In the genomic region with DNA sequence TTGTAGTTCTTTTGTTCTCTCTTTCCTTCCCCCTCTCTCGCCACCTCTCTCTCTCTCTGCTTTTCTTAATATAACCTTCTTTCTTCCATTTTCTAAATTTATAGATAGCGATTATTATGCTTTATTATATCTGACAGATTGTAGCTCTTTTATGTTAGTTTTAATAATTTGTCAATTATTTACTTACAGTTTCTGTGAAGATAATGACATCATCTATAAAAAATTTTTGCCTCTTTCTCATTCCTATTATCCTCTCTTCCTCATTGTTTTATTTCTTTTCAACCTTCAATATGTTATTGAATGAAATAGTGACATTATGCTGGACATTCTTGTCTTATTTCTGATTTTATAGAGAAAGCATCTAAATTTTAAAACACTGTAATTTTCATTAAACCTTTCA, we compare ENCODE assay signal across 40 cellular contexts.
"Had no signal": no experiment of that assay in that cellular context is flagged by ENCODE, and none has a peak within 500 bp of the region (broad histone marks: within the 10 kb centered on the region; RNA-seq: fewer than 3 reads in every experiment).

No MANE protein-coding gene starts in this region.

- H3K27me3 Mint-ChIP-seq: activated naive CD4-positive, alpha-beta T cell treated with anti-CD3 and anti-CD28 coated beads, Interleukin-2, amount 10 ng/mL, durations not matched to agents 7 days and 5 days; activated naive CD8-positive, alpha-beta T cell; activated naive CD8-positive, alpha-beta T cell treated with anti-CD3 and anti-CD28 coated beads for 36 hours; activated naive CD8-positive, alpha-beta T cell treated with anti-CD3 and anti-CD28 coated beads, Interleukin-2, amount 10 ng/mL, durations not matched to agents 7 days and 5 days; activated naive CD8-positive, alpha-beta T cell treated with anti-CD3 and anti-CD28 coated beads, Interleukin-2, amount 50 U/mL, for 24 hours; activated T-cell treated with anti-CD3 and anti-CD28 coated beads, Interleukin-2, amount 50 U/mL, for 24 hours; activated T-helper 17 cell treated with anti-CD3 and anti-CD28 coated beads, Interleukin-2, amount 50 U/mL, for 72 hours; central memory CD8-positive, alpha-beta T cell had no signal

- H3K4me1 Mint-ChIP-seq: activated naive CD4-positive, alpha-beta T cell treated with anti-CD3 and anti-CD28 coated beads, Interleukin-2, amount 10 ng/mL, durations not matched to agents 7 days and 5 days; activated naive CD4-positive, alpha-beta T cell treated with anti-CD3 and anti-CD28 coated beads, Interleukin-2, amount 50 U/mL, for 24 hours; activated naive CD8-positive, alpha-beta T cell treated with anti-CD3 and anti-CD28 coated beads for 36 hours; activated naive CD8-positive, alpha-beta T cell treated with anti-CD3 and anti-CD28 coated beads, Interleukin-2, amount 10 ng/mL, durations not matched to agents 7 days and 5 days; activated naive CD8-positive, alpha-beta T cell treated with anti-CD3 and anti-CD28 coated beads, Interleukin-2, amount 50 U/mL, for 24 hours; activated T-helper 17 cell treated with anti-CD3 and anti-CD28 coated beads, Interleukin-2, amount 50 U/mL, for 72 hours; brain; central memory CD8-positive, alpha-beta T cell had no signal

- H3K4me3 Mint-ChIP-seq: activated naive CD4-positive, alpha-beta T cell treated with anti-CD3 and anti-CD28 coated beads for 36 hours; activated naive CD4-positive, alpha-beta T cell treated with anti-CD3 and anti-CD28 coated beads, Interleukin-2, amount 10 ng/mL, durations not matched to agents 7 days and 5 days; activated naive CD4-positive, alpha-beta T cell treated with anti-CD3 and anti-CD28 coated beads, Interleukin-2, amount 50 U/mL, for 24 hours; activated naive CD8-positive, alpha-beta T cell; activated naive CD8-positive, alpha-beta T cell treated with anti-CD3 and anti-CD28 coated beads for 36 hours; activated naive CD8-positive, alpha-beta T cell treated with anti-CD3 and anti-CD28 coated beads, Interleukin-2, amount 10 ng/mL, durations not matched to agents 7 days and 5 days; activated naive CD8-positive, alpha-beta T cell treated with anti-CD3 and anti-CD28 coated beads, Interleukin-2, amount 50 U/mL, for 24 hours; activated T-cell treated with anti-CD3 and anti-CD28 coated beads, Interleukin-2, amount 50 U/mL, for 24 hours; activated T-cell treated with anti-CD3 and anti-CD28 coated beads, Interleukin-2, amount 50 U/mL, for 4 hours; activated T-cell treated with anti-CD3 and anti-CD28 coated beads, Interleukin-2, amount 50 U/mL, for 72 hours; activated T-helper 1 cell treated with anti-CD3 and anti-CD28 coated beads, Interleukin-12 subunit alpha, Interleukin-12 subunit beta, Interleukin-2, Interleukin-4 antibody, amounts not matched to agents 30 ng/mL and 10 ng/mL and 1 ng/mL, durations not matched to agents 14 hours and 24 hours and 36 hours; activated T-helper 17 cell treated with anti-CD3 and anti-CD28 coated beads, Interleukin-2, amount 50 U/mL, for 72 hours; brain; central memory CD8-positive, alpha-beta T cell had no signal

- H3K4me3 ChIP-seq: adrenal gland, ascending aorta, body of pancreas, breast epithelium, cardiac muscle cell had no signal

- ATAC-seq: activated naive CD4-positive, alpha-beta T cell treated with anti-CD3 and anti-CD28 coated beads, Interleukin-2, amount 50 U/mL, for 72 hours; activated naive CD8-positive, alpha-beta T cell treated with anti-CD3 and anti-CD28 coated beads, Interleukin-2, amount 50 U/mL, for 24 hours; activated T-cell treated with anti-CD3 and anti-CD28 coated beads, Interleukin-2, amount 50 U/mL, for 4 hours; activated T-cell treated with anti-CD3 and anti-CD28 coated beads, Interleukin-2, amount 50 U/mL, for 72 hours; activated T-helper 17 cell treated with anti-CD3 and anti-CD28 coated beads, Interleukin-2, amount 50 U/mL, for 72 hours; body of pancreas had no signal

- H3K36me3 Mint-ChIP-seq: activated naive CD4-positive, alpha-beta T cell treated with anti-CD3 and anti-CD28 coated beads, Interleukin-2, amount 10 ng/mL, durations not matched to agents 7 days and 5 days; activated naive CD4-positive, alpha-beta T cell treated with anti-CD3 and anti-CD28 coated beads, Interleukin-2, amount 50 U/mL, for 24 hours; activated naive CD4-positive, alpha-beta T cell treated with anti-CD3 and anti-CD28 coated beads, Interleukin-2, amount 50 U/mL, for 72 hours; activated naive CD8-positive, alpha-beta T cell; activated naive CD8-positive, alpha-beta T cell treated with anti-CD3 and anti-CD28 coated beads for 36 hours; activated naive CD8-positive, alpha-beta T cell treated with anti-CD3 and anti-CD28 coated beads, Interleukin-2, amount 10 ng/mL, durations not matched to agents 7 days and 5 days; brain had no signal

- H3K9me3 Mint-ChIP-seq: activated naive CD4-positive, alpha-beta T cell treated with anti-CD3 and anti-CD28 coated beads for 36 hours; activated naive CD4-positive, alpha-beta T cell treated with anti-CD3 and anti-CD28 coated beads, Interleukin-2, amount 10 ng/mL, durations not matched to agents 7 days and 5 days; activated naive CD4-positive, alpha-beta T cell treated with anti-CD3 and anti-CD28 coated beads, Interleukin-2, amount 50 U/mL, for 24 hours; activated naive CD8-positive, alpha-beta T cell treated with anti-CD3 and anti-CD28 coated beads for 36 hours; activated naive CD8-positive, alpha-beta T cell treated with anti-CD3 and anti-CD28 coated beads, Interleukin-2, amount 10 ng/mL, durations not matched to agents 7 days and 5 days; activated naive CD8-positive, alpha-beta T cell treated with anti-CD3 and anti-CD28 coated beads, Interleukin-2, amount 50 U/mL, for 24 hours; activated T-cell treated with anti-CD3 and anti-CD28 coated beads, Interleukin-2, amount 50 U/mL, for 24 hours; activated T-cell treated with anti-CD3 and anti-CD28 coated beads, Interleukin-2, amount 50 U/mL, for 4 hours; activated T-helper 1 cell treated with anti-CD3 and anti-CD28 coated beads, Interleukin-12 subunit alpha, Interleukin-12 subunit beta, Interleukin-2, Interleukin-4 antibody, amounts not matched to agents 30 ng/mL and 10 ng/mL and 1 ng/mL, durations not matched to agents 14 hours and 24 hours and 36 hours; activated T-helper 2 cell treated with anti-CD3 and anti-CD28 coated beads, Interferon-gamma antibody, Interleukin-2, Interleukin-4, amounts not matched to agents 10 μg/mL and 5 μg/mL and 100 μg/mL, durations not matched to agents 14 hours and 24 hours and 36 hours; brain had no signal

- FAIRE-seq: astrocyte, bronchial epithelial cell had no signal

- H3K9me3 ChIP-seq: adrenal gland, ascending aorta, body of pancreas, breast epithelium had no signal

- H3K27ac ChIP-seq: adrenal gland, ascending aorta, body of pancreas, brain microvascular endothelial cell, breast epithelium, cardiac muscle cell had no signal

- H3K36me3 ChIP-seq: adrenal gland, ascending aorta, brain microvascular endothelial cell, breast epithelium, cardiac muscle cell had no signal

- H3K27ac Mint-ChIP-seq: activated naive CD4-positive, alpha-beta T cell treated with anti-CD3 and anti-CD28 coated beads for 36 hours; activated naive CD4-positive, alpha-beta T cell treated with anti-CD3 and anti-CD28 coated beads, Interleukin-2, amount 10 ng/mL, durations not matched to agents 7 days and 5 days; activated naive CD4-positive, alpha-beta T cell treated with anti-CD3 and anti-CD28 coated beads, Interleukin-2, amount 50 U/mL, for 24 hours; activated naive CD4-positive, alpha-beta T cell treated with anti-CD3 and anti-CD28 coated beads, Interleukin-2, amount 50 U/mL, for 72 hours; activated naive CD8-positive, alpha-beta T cell; activated naive CD8-positive, alpha-beta T cell treated with anti-CD3 and anti-CD28 coated beads for 36 hours; activated naive CD8-positive, alpha-beta T cell treated with anti-CD3 and anti-CD28 coated beads, Interleukin-2, amount 10 ng/mL, durations not matched to agents 7 days and 5 days; activated naive CD8-positive, alpha-beta T cell treated with anti-CD3 and anti-CD28 coated beads, Interleukin-2, amount 50 U/mL, for 24 hours; activated T-cell treated with anti-CD3 and anti-CD28 coated beads, Interleukin-2, amount 50 U/mL, for 24 hours; activated T-cell treated with anti-CD3 and anti-CD28 coated beads, Interleukin-2, amount 50 U/mL, for 72 hours; activated T-helper 1 cell treated with anti-CD3 and anti-CD28 coated beads, Interleukin-12 subunit alpha, Interleukin-12 subunit beta, Interleukin-2, Interleukin-4 antibody, amounts not matched to agents 30 ng/mL and 10 ng/mL and 1 ng/mL, durations not matched to agents 14 hours and 24 hours and 36 hours; activated T-helper 17 cell treated with anti-CD3 and anti-CD28 coated beads, Interleukin-2, amount 50 U/mL, for 72 hours; activated T-helper 2 cell treated with anti-CD3 and anti-CD28 coated beads, Interferon-gamma antibody, Interleukin-2, Interleukin-4, amounts not matched to agents 10 μg/mL and 5 μg/mL and 100 μg/mL, durations not matched to agents 14 hours and 24 hours and 36 hours; brain had no signal

- DNase-seq: activated effector memory CD4-positive, alpha-beta T cell treated with anti-CD3 and anti-CD28 coated beads, Interleukin-2, amount 50 U/mL, for 16 hours; activated effector memory CD4-positive, alpha-beta T cell treated with Interleukin-2 at 50 U/mL for 16 hours; activated gamma-delta T cell; activated gamma-delta T cell treated with Interleukin-2 at 50 U/mL for 16 hours; activated naive CD4-positive, alpha-beta T cell; activated naive CD4-positive, alpha-beta T cell treated with anti-CD3 and anti-CD28 coated beads for 36 hours; activated naive CD4-positive, alpha-beta T cell treated with anti-CD3 and anti-CD28 coated beads, Interleukin-2, amount 10 ng/mL, durations not matched to agents 7 days and 5 days; activated naive CD4-positive, alpha-beta T cell treated with anti-CD3 and anti-CD28 coated beads, Interleukin-2, amount 50 U/mL, for 16 hours; activated naive CD4-positive, alpha-beta T cell treated with Interleukin-2 at 50 U/mL for 16 hours; activated naive CD8-positive, alpha-beta T cell treated with anti-CD3 and anti-CD28 coated beads for 36 hours; activated naive CD8-positive, alpha-beta T cell treated with anti-CD3 and anti-CD28 coated beads, Interleukin-2, amount 10 ng/mL, durations not matched to agents 7 days and 5 days; activated naive CD8-positive, alpha-beta T cell treated with anti-CD3 and anti-CD28 coated beads, Interleukin-2, amount 50 U/mL, for 24 hours; activated T-cell treated with anti-CD3 and anti-CD28 coated beads, Interleukin-2, amount 50 U/mL, for 1 hour; activated T-cell treated with anti-CD3 and anti-CD28 coated beads, Interleukin-2, amount 50 U/mL, for 24 hours; activated T-cell treated with anti-CD3 and anti-CD28 coated beads, Interleukin-2, amount 50 U/mL, for 4 hours; activated T-cell treated with anti-CD3 and anti-CD28 coated beads, Interleukin-2, amount 50 U/mL, for 48 hours; activated T-cell treated with anti-CD3 and anti-CD28 coated beads, Interleukin-2, amount 50 U/mL, for 72 hours; adrenal gland; amniotic stem cell; amygdala; anterior cingulate cortex; aorta; body of pancreas; brain microvascular endothelial cell; caudate nucleus; central memory CD4-positive, alpha-beta T cell; cerebellar nuclear complex had no signal

- H3K27me3 ChIP-seq: adrenal gland, ascending aorta, body of pancreas, brain microvascular endothelial cell, breast epithelium, cardiac muscle cell had no signal

- H3K4me1 ChIP-seq: adrenal gland, ascending aorta, body of pancreas, breast epithelium had no signal
